In the genomic region with DNA sequence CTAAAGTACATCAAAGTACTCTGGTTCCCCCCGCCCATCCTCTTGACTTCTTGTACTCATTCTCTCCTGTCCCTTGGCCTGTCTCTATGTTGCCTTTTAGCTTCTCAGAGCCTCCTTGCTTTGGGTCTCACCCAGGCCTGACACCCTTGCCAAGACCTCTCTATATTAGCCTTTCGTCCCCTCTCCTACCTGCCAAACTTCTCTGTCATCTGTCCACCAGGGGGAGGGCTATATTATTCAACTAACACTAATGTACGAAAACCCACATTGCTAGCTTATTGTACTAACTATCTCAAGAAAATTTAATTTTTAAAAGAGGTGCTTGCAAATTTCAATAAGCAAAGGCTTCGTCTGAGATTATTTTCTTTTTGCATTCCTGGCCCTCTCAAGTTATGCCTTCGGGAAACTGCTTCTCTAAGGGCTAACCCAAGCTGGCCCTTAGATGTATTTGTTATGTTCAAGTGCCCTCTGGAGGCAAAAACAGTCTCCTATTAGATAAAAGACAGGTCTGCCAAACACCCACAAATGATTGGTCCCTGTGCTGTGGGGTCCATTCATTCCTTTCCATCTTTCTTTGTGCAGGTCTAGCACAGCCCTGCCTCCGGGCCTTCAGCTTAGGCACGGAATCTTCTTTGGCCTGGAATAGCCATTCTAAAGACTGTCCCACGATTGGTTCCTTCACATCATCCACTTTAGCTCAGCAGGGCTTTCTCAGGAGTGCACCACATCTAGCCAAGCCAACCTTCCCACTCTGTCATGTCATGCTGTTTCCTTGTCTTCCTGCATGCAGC, we compare ENCODE assay signal across 8 cellular contexts. TPM values are rescaled to one million over a fixed set of nuclear protein-coding genes. Genes with fewer than 3 reads are reported as not detected.
DNase-seq lines count a peak whose midpoint lies in the region; ATAC-seq and TF ChIP-seq lines count a peak whose summit lies in the region.

No MANE protein-coding gene starts in this region.

- no peaks in the 10 kb centered on the region for H3K36me3 ChIP-seq in neutrophil

- no peaks in the 10 kb centered on the region for H3K9me3 Mint-ChIP-seq in activated T-cell treated with anti-CD3 and anti-CD28 coated beads, Interleukin-2, amount 50 U/mL, for 4 hours

- no peaks in the 10 kb centered on the region for H3K27me3 Mint-ChIP-seq in activated T-cell treated with anti-CD3 and anti-CD28 coated beads, Interleukin-2, amount 50 U/mL, for 4 hours (ENCODE audit: low read depth)

- no peaks in the 10 kb centered on the region for H3K36me3 Mint-ChIP-seq in activated T-cell treated with anti-CD3 and anti-CD28 coated beads, Interleukin-2, amount 50 U/mL, for 4 hours (ENCODE audit: insufficient read depth)

- peak overlapping the region; percentile 76 for H3K27ac ChIP-seq in neutrophil

- H3K9me3 ChIP-seq in neutrophil = no peaks in the 10 kb centered on the region

- H3K4me3 Mint-ChIP-seq in activated T-cell treated with anti-CD3 and anti-CD28 coated beads, Interleukin-2, amount 50 U/mL, for 4 hours = peak overlapping the region; percentile 79

- H3K4me3 ChIP-seq in fibroblast of villous mesenchyme (ENCODE audit: low read depth, low read length) (no peak overlapping the region), neutrophil (ENCODE audit: low read depth in 1 of 2, low read length in 1 of 2) (peak overlapping the region; percentile 36 to 48)

- H3K4me1 Mint-ChIP-seq in activated T-cell treated with anti-CD3 and anti-CD28 coated beads, Interleukin-2, amount 50 U/mL, for 4 hours (ENCODE audit: low read depth) = peaks cover 26% of the 10 kb centered on the region

- H3K27me3 ChIP-seq in neutrophil = no peaks in the 10 kb centered on the region

- DNase-seq in DMS 273 (lab: John Stamatoyannopoulos, UW; ENCODE audit: unreplicated experiment) (peak; percentile 80), NCI-H526 treated with DMSO at 0.1 percent for 48 hours (lab: John Stamatoyannopoulos, UW) (peak; percentile 93), fibroblast of villous mesenchyme (ENCODE audit: low read depth) (peak; percentile 58), middle frontal gyrus (ENCODE audit: extremely low spot score, low spot score) (no peak)
- no peak for DNase-seq in activated T-cell treated with anti-CD3 and anti-CD28 coated beads, Interleukin-2, amount 50 U/mL, for 4 hours

- TF ChIP-seq CTCF in fibroblast of villous mesenchyme (IDR thresholded peaks at IDR 0.05; ENCODE audit: insufficient read depth, low read depth, low read length) (peak; percentile 68), neutrophil (IDR thresholded peaks at IDR 0.05) (no peak)

- peaks cover 17 to 23% of the 10 kb centered on the region in 2 experiments for H3K4me1 ChIP-seq in neutrophil (ENCODE audit: control insufficient read depth in 1 of 2, insufficient read depth in 1 of 2, low read depth in 1 of 2, low read length in 1 of 2)

- peak; percentile 88 for ATAC-seq in GM19395 (IDR thresholded peaks at IDR 0.05; ENCODE audit: unreplicated experiment)
- ATAC-seq in HG03354 (IDR thresholded peaks at IDR 0.05; ENCODE audit: poor library complexity, severe bottlenecking, unreplicated experiment) = peak; percentile 90
- ATAC-seq in activated T-cell treated with anti-CD3 and anti-CD28 coated beads, Interleukin-2, amount 50 U/mL, for 4 hours = peak; percentile 68

RNA-seq across cellular contexts. Expression of a gene that starts 6.4 kb away (rescaled TPM):
- total RNA-seq in activated T-cell treated with anti-CD3 and anti-CD28 coated beads, Interleukin-2, amount 50 U/mL, for 4 hours = 10 to 100 TPM; 43.6 to 48.4 (median 46.4) TPM
- total RNA-seq in fibroblast of villous mesenchyme = 14.5 and 18.1 TPM in 2 replicates

RNA-seq across cellular contexts. Expression of a gene that starts 12.1 kb away (rescaled TPM):
- total RNA-seq in activated T-cell treated with anti-CD3 and anti-CD28 coated beads, Interleukin-2, amount 50 U/mL, for 4 hours = 10 to 100 TPM; 19.8 to 25.2 (median 24.6) TPM
- total RNA-seq in fibroblast of villous mesenchyme = 19.4 and 20.0 TPM in 2 replicates

Comparison
In these comparisons a context has a peak if more than half of its experiments do, and no peak if none do; other contexts are left out.
1. DNase-seq: peak in DMS 273 (single experiment), NCI-H526 treated with DMSO at 0.1 percent for 48 hours (single experiment) and fibroblast of villous mesenchyme (single experiment); none in activated T-cell treated with anti-CD3 and anti-CD28 coated beads, Interleukin-2, amount 50 U/mL, for 4 hours (single experiment) and middle frontal gyrus (single experiment).
2. Peak in every context shown above with its lines, with median percentiles within 50 percentile points of each other: ATAC-seq.